Comparison of ENCODE assay signal across 16 cellular contexts in genomic region chr4:114512595-114513295, GRCh38.
"Had no signal": no experiment of that assay in that cellular context is flagged by ENCODE, and none has a peak within 500 bp of the region (broad histone marks: within the 10 kb centered on the region; RNA-seq: fewer than 3 reads in every experiment).

No MANE protein-coding gene starts in this region.

- H3K36me3 ChIP-seq: colonic mucosa had no signal

- H3K27me3 ChIP-seq: colonic mucosa, testis had no signal

- H3K4me1 ChIP-seq: colonic mucosa, testis had no signal

- H3K9me3 ChIP-seq: colonic mucosa, testis had no signal

- DNase-seq: activated B cell treated with CpG ODN at 0.5 μM for 24 hours; activated CD4-positive, alpha-beta T cell treated with anti-CD3 and anti-CD28 coated beads, Interleukin-2, amount 10 ng/mL, durations not matched to agents 24 days and 14 days; activated CD8-positive, alpha-beta memory T cell treated with anti-CD3 and anti-CD28 coated beads for 24 hours; activated naive CD4-positive, alpha-beta T cell treated with anti-CD3 and anti-CD28 coated beads, Interleukin-2, amount 10 ng/mL, durations not matched to agents 7 days and 5 days; activated T-cell treated with anti-CD3 and anti-CD28 coated beads for 4 hours; caudate nucleus; colonic mucosa; effector CD8-positive, alpha-beta T cell; hypothalamus; natural killer cell; occipital lobe; stimulated activated CD4-positive, alpha-beta T cell treated with anti-CD3 and anti-CD28 coated beads, Interleukin-4, amount 100 ng/mL, for 1 hour; stimulated activated CD8-positive, alpha-beta memory T cell treated with anti-CD3 and anti-CD28 coated beads, Interleukin-4, amount 100 ng/mL, for 48 hours; stimulated activated naive CD8-positive, alpha-beta T cell treated with anti-CD3 and anti-CD28 coated beads, Interleukin-15, amount 100 ng/mL, for 72 hours; T-helper 17 cell; testis had no signal

- H3K27ac ChIP-seq: colonic mucosa, testis had no signal

- H3K4me3 ChIP-seq: colonic mucosa, testis had no signal
